21 cellular contexts compared by ENCODE assay signal in genomic region chr9:14813336-14814020, GRCh38.
DNase-seq lines count a peak whose midpoint lies in the region; ATAC-seq and TF ChIP-seq lines count a peak whose summit lies in the region.
"Had no signal": no experiment of that assay in that cellular context is flagged by ENCODE, and none has a peak within 500 bp of the region (broad histone marks: within the 10 kb centered on the region; RNA-seq: fewer than 3 reads in every experiment).

No MANE protein-coding gene starts in this region.

- no peaks in the 10 kb centered on the region for H3K4me1 Mint-ChIP-seq in T-cell
- H3K4me1 Mint-ChIP-seq in activated T-helper 17 cell treated with anti-CD3 and anti-CD28 coated beads, Interleukin-2, amount 50 U/mL, for 72 hours, result no peaks in the 10 kb centered on the region
- H3K4me1 Mint-ChIP-seq: activated naive CD4-positive, alpha-beta T cell treated with anti-CD3 and anti-CD28 coated beads, Interleukin-2, amount 50 U/mL, for 24 hours; IgD-negative memory B cell had no signal

- POLR2A ChIA-PET in T-cell (lab: Charles Lee), result interaction anchor here in 1 of 2 donors (0.6 kb wide), 1 partner anchor 27 kb away, joined by 5 read pairs; no protein-coding TSS in a partner anchor

- CTCF ChIA-PET in T-cell (lab: Charles Lee), result interaction anchor here in 1 of 2 donors (0.7 kb wide), 1 partner anchor 1322 kb away, joined by 3 read pairs; no protein-coding TSS in a partner anchor

- peaks cover 0 to 3% (median 3%) of the 10 kb centered on the region in 3 donors for H3K9me3 Mint-ChIP-seq in T-cell
- no peaks in the 10 kb centered on the region for H3K9me3 Mint-ChIP-seq in activated T-helper 17 cell treated with anti-CD3 and anti-CD28 coated beads, Interleukin-2, amount 50 U/mL, for 72 hours
- H3K9me3 Mint-ChIP-seq: activated naive CD4-positive, alpha-beta T cell treated with anti-CD3 and anti-CD28 coated beads, Interleukin-2, amount 50 U/mL, for 24 hours had no signal

- H3K27ac Mint-ChIP-seq in T-cell, result no peak overlapping the region
- H3K27ac Mint-ChIP-seq in activated T-helper 17 cell treated with anti-CD3 and anti-CD28 coated beads, Interleukin-2, amount 50 U/mL, for 72 hours, result no peak overlapping the region
- H3K27ac Mint-ChIP-seq: activated naive CD4-positive, alpha-beta T cell treated with anti-CD3 and anti-CD28 coated beads, Interleukin-2, amount 50 U/mL, for 24 hours; IgD-negative memory B cell; natural killer cell treated with Interleukin-12 subunit alpha and Interleukin-12 subunit beta and Interleukin-15 and Interleukin-18, amount 100 ng/mL, for 72 hours had no signal

- no peak for ATAC-seq in GM21367 (IDR thresholded peaks at IDR 0.05; ENCODE audit: unreplicated experiment)
- ATAC-seq in T-cell (replicated peaks in 1 of 4), result no peak
- ATAC-seq in activated T-helper 17 cell treated with anti-CD3 and anti-CD28 coated beads, Interleukin-2, amount 50 U/mL, for 72 hours (replicated peaks), result no peak
- ATAC-seq: natural killer cell treated with Interleukin-12 subunit alpha and Interleukin-12 subunit beta and Interleukin-15 and Interleukin-18, amount 100 ng/mL, for 72 hours had no signal

- peaks cover 5 to 25% of the 10 kb centered on the region in 2 donors for H3K27me3 Mint-ChIP-seq in T-cell
- peaks cover 7% of the 10 kb centered on the region for H3K27me3 Mint-ChIP-seq in activated T-helper 17 cell treated with anti-CD3 and anti-CD28 coated beads, Interleukin-2, amount 50 U/mL, for 72 hours

- peak overlapping the region; percentile 40 for H3K27ac ChIP-seq in VCaP
- H3K27ac ChIP-seq: breast epithelium had no signal

- DNase-seq in A172 (ENCODE audit: low spot score), result peak; percentile 10
- DNase-seq in ELR (ENCODE audit: low read depth), result peak; percentile 3
- peak; percentile 62 for DNase-seq in iris pigment epithelial cell (ENCODE audit: low read depth)
- no peak for DNase-seq in T-cell
- DNase-seq in ureter (ENCODE audit: low spot score), result no peak
- DNase-seq: ACHN; activated CD4-positive, alpha-beta T cell treated with anti-CD3 and anti-CD28 coated beads, Interleukin-2, amount 50 U/mL, for 4 hours; Caco-2; GF-D8; mammary epithelial cell; MV-4-11; NCI-H2081 treated with DMSO at 0.1 percent for 48 hours; NCI-H69; stimulated activated naive CD4-positive, alpha-beta T cell treated with Interleukin-2 at 50 U/mL for 16 hours had no signal

- no peak for TF ChIP-seq CTCF in VCaP (conservative IDR thresholded peaks at IDR 0.05)

- no peak overlapping the region for H3K4me3 Mint-ChIP-seq in T-cell
- H3K4me3 Mint-ChIP-seq in activated T-helper 17 cell treated with anti-CD3 and anti-CD28 coated beads, Interleukin-2, amount 50 U/mL, for 72 hours, result no peak overlapping the region
- H3K4me3 Mint-ChIP-seq: activated naive CD4-positive, alpha-beta T cell treated with anti-CD3 and anti-CD28 coated beads, Interleukin-2, amount 50 U/mL, for 24 hours; IgD-negative memory B cell; natural killer cell treated with Interleukin-12 subunit alpha and Interleukin-12 subunit beta and Interleukin-15 and Interleukin-18, amount 100 ng/mL, for 72 hours had no signal

- no peaks in the 10 kb centered on the region for H3K36me3 Mint-ChIP-seq in T-cell
- no peaks in the 10 kb centered on the region for H3K36me3 Mint-ChIP-seq in activated T-helper 17 cell treated with anti-CD3 and anti-CD28 coated beads, Interleukin-2, amount 50 U/mL, for 72 hours (ENCODE audit: low read depth)
- H3K36me3 Mint-ChIP-seq: activated naive CD4-positive, alpha-beta T cell treated with anti-CD3 and anti-CD28 coated beads, Interleukin-2, amount 50 U/mL, for 24 hours; IgD-negative memory B cell; natural killer cell treated with Interleukin-12 subunit alpha and Interleukin-12 subunit beta and Interleukin-15 and Interleukin-18, amount 100 ng/mL, for 72 hours had no signal

Comparison
In these comparisons a context has a peak if more than half of its experiments do, and no peak if none do; other contexts are left out.
1. DNase-seq: peak in A172 (single experiment), ELR (single experiment) and iris pigment epithelial cell (single experiment); none in T-cell (0 of 34) and ureter (single experiment).